In the genomic region with DNA sequence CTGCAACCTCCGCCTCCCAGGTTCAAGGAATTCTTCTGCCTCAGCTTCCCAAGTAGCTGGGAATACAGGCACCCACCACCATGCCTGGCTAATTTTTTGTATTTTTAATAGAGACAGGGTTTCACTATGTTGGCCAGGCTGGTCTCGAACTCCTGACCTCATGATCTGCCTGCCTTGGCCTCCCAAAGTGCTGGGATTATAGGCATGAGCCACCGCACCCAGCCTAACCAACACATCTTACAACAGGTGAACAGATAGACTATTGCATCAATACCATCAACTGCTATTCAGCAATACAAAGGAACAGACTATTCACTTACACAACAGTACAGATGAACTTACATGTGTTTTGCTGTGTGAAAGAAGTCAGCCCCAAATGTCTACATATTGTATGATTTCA, we compare ENCODE assay signal across 14 cellular contexts. TPM values are rescaled to one million over a fixed set of nuclear protein-coding genes. Genes with fewer than 3 reads are reported as not detected.
"Had no signal": no experiment of that assay in that cellular context is flagged by ENCODE, and none has a peak within 500 bp of the region (broad histone marks: within the 10 kb centered on the region; RNA-seq: fewer than 3 reads in every experiment).

No MANE protein-coding gene starts in this region.

RNA-seq across cellular contexts. Expression of gene GOLGA6L6, which starts 45.2 kb away (rescaled TPM):
- total RNA-seq: activated B cell treated with CpG ODN at 0.5 μM for 24 hours; activated CD4-positive, alpha-beta memory T cell treated with anti-CD3 and anti-CD28 coated beads for 36 hours; activated CD4-positive, alpha-beta memory T cell treated with anti-CD3 and anti-CD28 coated beads, Interleukin-2, amount 10 ng/mL, durations not matched to agents 7 days and 5 days; activated CD4-positive, alpha-beta T cell treated with anti-CD3 and anti-CD28 coated beads for 36 hours; activated CD4-positive, alpha-beta T cell treated with anti-CD3 and anti-CD28 coated beads, Interleukin-2, amount 10 ng/mL, durations not matched to agents 24 days and 14 days; activated CD4-positive, alpha-beta T cell treated with anti-CD3 and anti-CD28 coated beads, Interleukin-2, amount 10 ng/mL, durations not matched to agents 7 days and 5 days; activated CD8-positive, alpha-beta memory T cell treated with anti-CD3 and anti-CD28 coated beads for 36 hours; activated CD8-positive, alpha-beta T cell treated with anti-CD3 and anti-CD28 coated beads for 36 hours; activated CD8-positive, alpha-beta T cell treated with anti-CD3 and anti-CD28 coated beads, Interleukin-2, amount 10 ng/mL, durations not matched to agents 7 days and 5 days; T-cell; T-helper 1 cell treated with Interleukin-12 subunit alpha and Interleukin-12 subunit beta and Interleukin-4 antibody, amounts not matched to agents 30 ng/mL and 1 ng/mL, for 36 hours; T-helper 17 cell; T-helper 2 cell treated with Interferon-gamma antibody and Interleukin-4, amounts not matched to agents 100 ng/mL and 5 ng/mL, for 36 hours; WTC11 had no signal
